ENCODE assay signal across 8 cellular contexts in genomic region chr1:121185140-121185708, GRCh38. TPM values are rescaled to one million over a fixed set of nuclear protein-coding genes. Genes with fewer than 3 reads are reported as not detected.
DNase-seq lines count a peak whose midpoint lies in the region; ATAC-seq, FAIRE-seq and TF ChIP-seq lines count a peak whose summit lies in the region.
"Not testable (repeated sequence)": the region's sequence is repeated elsewhere in the genome, so short reads cannot be mapped to it uniquely, and the experiment has no call there.

No MANE protein-coding gene starts in this region.

- not testable (repeated sequence) for H3K4me1 ChIP-seq in pancreas, upper lobe of right lung

- TF ChIP-seq CTCF in HFF-Myc (IDR thresholded peaks at IDR 0.05; ENCODE audit: low read depth, low read length, missing control alignments); pancreas (IDR thresholded peaks at IDR 0.05); upper lobe of right lung (IDR thresholded peaks at IDR 0.05): not testable (repeated sequence)

- H3K27ac ChIP-seq in pancreas (peak overlapping the region in 1 of 4 donors; percentile 36), upper lobe of right lung (peak overlapping the region; percentile 55)

- not testable (repeated sequence) for H3K4me1 Mint-ChIP-seq in activated T-cell treated with anti-CD3 and anti-CD28 coated beads, Interleukin-2, amount 50 U/mL, for 24 hours (ENCODE audit: low read depth); dendritic cell treated with granulocyte-macrophage colony-stimulating factor and Interleukin-4, amounts not matched to agents 40 ng/mL and 50 ng/mL, for 4 days (ENCODE audit: low read depth)

- TF ChIP-seq POLR2A in GM18505 (IDR thresholded peaks at IDR 0.05; ENCODE audit: borderline replicate concordance, extremely low read depth, insufficient read depth, insufficient read length), result not testable (repeated sequence)

- H3K27me3 Mint-ChIP-seq in activated T-cell treated with anti-CD3 and anti-CD28 coated beads, Interleukin-2, amount 50 U/mL, for 24 hours; dendritic cell treated with granulocyte-macrophage colony-stimulating factor and Interleukin-4, amounts not matched to agents 40 ng/mL and 50 ng/mL, for 4 days: not testable (repeated sequence)

- not testable (repeated sequence) for H3K9me3 Mint-ChIP-seq in activated T-cell treated with anti-CD3 and anti-CD28 coated beads, Interleukin-2, amount 50 U/mL, for 24 hours; dendritic cell treated with granulocyte-macrophage colony-stimulating factor and Interleukin-4, amounts not matched to agents 40 ng/mL and 50 ng/mL, for 4 days

- peak overlapping the region; percentile 93 for H3K27ac Mint-ChIP-seq in activated T-cell treated with anti-CD3 and anti-CD28 coated beads, Interleukin-2, amount 50 U/mL, for 24 hours
- H3K27ac Mint-ChIP-seq in dendritic cell treated with granulocyte-macrophage colony-stimulating factor and Interleukin-4, amounts not matched to agents 40 ng/mL and 50 ng/mL, for 4 days, result peak overlapping the region; percentile 95

- not testable (repeated sequence) for H3K36me3 ChIP-seq in MG63, pancreas, upper lobe of right lung

- intact Hi-C loops in dendritic cell treated with granulocyte-macrophage colony-stimulating factor and Interleukin-4, amounts not matched to agents 40 ng/mL and 50 ng/mL, for 4 days (cut with micrococcal nuclease); pancreas (cut with DNase I); upper lobe of right lung (cut with DNase I): not testable (repeated sequence)

- peak; percentile 3 for ATAC-seq in GM18505 (IDR thresholded peaks at IDR 0.05; ENCODE audit: unreplicated experiment)
- ATAC-seq in pancreas, result peak; percentile 11 to 29 (median 12)
- ATAC-seq in upper lobe of right lung, result peak; percentile 44

- DNase-seq in HFF-Myc (ENCODE audit: extremely low read depth, low read depth); activated T-cell treated with anti-CD3 and anti-CD28 coated beads, Interleukin-2, amount 50 U/mL, for 24 hours: not testable (repeated sequence)
- DNase-seq in MG63 (peak; percentile 59), pancreas (peak in 2 of 6 donors; percentile 8 to 37), upper lobe of right lung (peak; percentile 65)

- peak overlapping the region; percentile 81 for H3K4me3 Mint-ChIP-seq in activated T-cell treated with anti-CD3 and anti-CD28 coated beads, Interleukin-2, amount 50 U/mL, for 24 hours
- H3K4me3 Mint-ChIP-seq in dendritic cell treated with granulocyte-macrophage colony-stimulating factor and Interleukin-4, amounts not matched to agents 40 ng/mL and 50 ng/mL, for 4 days, result peak overlapping the region; percentile 89

- H3K9me3 ChIP-seq in MG63; iPS-18c (ENCODE audit: control insufficient read depth, insufficient read depth, low read length); pancreas; upper lobe of right lung: not testable (repeated sequence)

- no CpG with 5 or more reads among the region's 48 CpGs for WGBS in pancreas, 2 donors

- H3K4me3 ChIP-seq in HFF-Myc (replicated peaks; ENCODE audit: low read depth, low read length) (peak overlapping the region; percentile 31), MG63 (peak overlapping the region; percentile 56), iPS-18c (ENCODE audit: insufficient read depth, low read depth, low read length) (peak overlapping the region; percentile 28; the same call in 1 of the 2 replicates), pancreas (peak overlapping the region in 3 of 4 donors; percentile 12 to 33 (median 24)), upper lobe of right lung (peak overlapping the region; percentile 49)

- H3K36me3 Mint-ChIP-seq in activated T-cell treated with anti-CD3 and anti-CD28 coated beads, Interleukin-2, amount 50 U/mL, for 24 hours (ENCODE audit: low read depth); dendritic cell treated with granulocyte-macrophage colony-stimulating factor and Interleukin-4, amounts not matched to agents 40 ng/mL and 50 ng/mL, for 4 days (ENCODE audit: low read depth): not testable (repeated sequence)

- FAIRE-seq in pancreas (lab: Jason Lieb, UNC), result not testable (repeated sequence)

- H3K27me3 ChIP-seq in MG63, pancreas, upper lobe of right lung: not testable (repeated sequence)

RNA-seq across cellular contexts. Expression of gene SRGAP2C, which starts 0.4 kb away (rescaled TPM):
- 9.7 and 10.8 TPM in 2 replicates for total RNA-seq in MG63 (2014; rRNA removed; shearing (Covaris generic); ENCODE audit: low replicate concordance)
- total RNA-seq in pancreas (10 to 100 TPM in 1 of 6 donors, 1 to 10 TPM in 5; 3.6 to 12.4 (median 5.8) TPM), upper lobe of right lung (36.0 TPM)
- polyA plus RNA-seq in pancreas, result 1 to 10 TPM; 2.2 to 3.1 TPM

RNA-seq across cellular contexts. Expression of gene FAM72B, which starts 1.1 kb away (rescaled TPM):
- 8.1 and 19.7 TPM in 2 replicates for total RNA-seq in MG63 (2014; rRNA removed; shearing (Covaris generic); ENCODE audit: low replicate concordance)
- under 1 TPM in 2 of 6 donors, not detected in 4; 0.16 to 0.47 TPM for total RNA-seq in pancreas
- polyA plus RNA-seq in pancreas, result under 1 TPM; 0.19 to 0.31 TPM
- total RNA-seq in upper lobe of right lung, result 0.55 TPM
